In the genomic region with DNA sequence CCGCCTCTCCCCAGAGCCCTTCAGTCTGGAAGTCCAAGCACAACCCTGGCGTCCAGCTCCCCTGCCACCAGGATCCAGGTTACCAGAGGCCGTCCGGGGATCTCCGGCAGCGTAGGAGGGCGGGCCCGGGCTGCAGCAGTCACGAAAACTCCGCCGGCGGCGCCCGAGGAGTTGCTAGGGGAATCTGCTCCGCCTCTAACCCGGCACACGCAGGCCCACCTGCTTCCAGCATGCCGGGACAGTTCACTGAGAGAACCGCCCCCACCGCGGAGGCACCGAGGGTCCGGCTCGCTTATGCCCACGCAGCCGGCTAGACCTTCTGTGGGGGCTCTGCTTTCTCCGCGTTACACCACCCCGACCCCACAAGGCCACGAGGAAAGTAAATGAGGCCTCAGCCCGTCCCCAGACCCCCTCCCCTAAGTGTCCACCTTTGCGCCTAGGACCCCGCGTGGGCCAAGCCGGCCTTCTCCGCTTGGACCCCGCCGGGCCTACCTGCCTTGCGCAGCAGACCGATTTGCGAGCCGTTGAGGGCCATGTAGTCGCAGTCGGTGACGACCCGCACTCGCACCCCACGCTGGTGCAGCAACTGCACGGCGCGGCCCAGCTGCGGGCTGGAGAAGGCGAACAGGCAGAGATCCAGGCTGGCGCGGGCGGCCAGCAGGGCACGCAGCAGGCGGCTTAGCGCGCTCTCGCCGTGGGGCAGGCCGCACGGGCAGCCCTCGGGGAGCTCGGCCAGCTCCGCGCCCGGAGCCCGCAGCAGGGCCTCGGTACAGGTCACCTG, we compare ENCODE assay signal across 8 cellular contexts. TPM values are rescaled to one million over a fixed set of nuclear protein-coding genes. Genes with fewer than 3 reads are reported as not detected.
A peak's percentile ranks its signal among the peaks of the same experiment; 100 is the strongest.
DNase-seq lines count a peak whose midpoint lies in the region; ATAC-seq, FAIRE-seq and TF ChIP-seq lines count a peak whose summit lies in the region.

No MANE protein-coding gene starts in this region.

- H3K4me3 ChIP-seq in ACC112 (ENCODE audit: low read depth, low read length) = peak overlapping the region; percentile 98
- H3K4me3 ChIP-seq in HL-60 (replicated peaks; ENCODE audit: insufficient read depth, low read length) = peak overlapping the region; percentile 64
- H3K4me3 ChIP-seq in keratinocyte (ENCODE audit: control insufficient read depth in 2 of 3, extremely low read depth in 1 of 3, insufficient read depth in 2 of 3, low read depth in 1 of 3, low read length in 3 of 3) = peak overlapping the region; percentile 49 to 69 (median 63)

- H3K9ac ChIP-seq in keratinocyte (ENCODE audit: control insufficient read depth, extremely low read depth, insufficient read depth, low read length) = peak overlapping the region; percentile 85

- in situ Hi-C loops in GM18951 (cut with MboI; ENCODE audit: low sequenced_read_pairs, unreplicated experiment) = no loop called here

- H3K27me3 ChIP-seq in ACC112 (ENCODE audit: insufficient read depth, low read length) = no peaks in the 10 kb centered on the region
- H3K27me3 ChIP-seq in HL-60 (ENCODE audit: insufficient read depth, poor library complexity, severe bottlenecking) = no peaks in the 10 kb centered on the region
- no peaks in the 10 kb centered on the region for H3K27me3 ChIP-seq in keratinocyte (ENCODE audit: control insufficient read depth, extremely low read depth, insufficient read depth, low read length)

- H3K27ac ChIP-seq in ACC112 (ENCODE audit: low read depth, low read length) (peak overlapping the region; percentile 28; the same call in 1 of the 2 replicates), HL-60 (replicated peaks) (peak overlapping the region; percentile 82), adipose tissue (ENCODE audit: low read depth, low read length) (peak overlapping the region; percentile 42), keratinocyte (ENCODE audit: control insufficient read depth, insufficient read depth, low read length) (peak overlapping the region; percentile 40)

- FAIRE-seq in keratinocyte (lab: Jason Lieb, UNC) = no peak

- H3K4me2 ChIP-seq in keratinocyte (ENCODE audit: control insufficient read depth, extremely low read depth, insufficient read depth, low read depth, low read length) = peak overlapping the region; percentile 91

- no peak for ATAC-seq in GM21528 (IDR thresholded peaks at IDR 0.05; ENCODE audit: low FRiP score, unreplicated experiment)

- WGBS in adipose tissue, 3 donors = 4 to 12% (median 8%) methylated on average over 54 to 71 of the region's 71 CpGs

- no peaks in the 10 kb centered on the region for H3K9me1 ChIP-seq in keratinocyte (ENCODE audit: control insufficient read depth, extremely low read depth, insufficient read depth, low read length)

- peak; percentile 34 for TF ChIP-seq POLR2A in GM18951 (IDR thresholded peaks at IDR 0.05; ENCODE audit: extremely low read depth, insufficient read depth, insufficient read length)

- DNase-seq in HL-60 (ENCODE audit: low read depth in 1 of 2, low spot score in 1 of 2) = peak; percentile 24 to 30
- DNase-seq in T follicular helper cell (ENCODE audit: low read depth) = peak; percentile 38
- no peak for DNase-seq in keratinocyte (ENCODE audit: low read depth, low spot score)
- DNase-seq in stimulated activated CD4-positive, alpha-beta T cell treated with anti-CD3 and anti-CD28 coated beads, Interleukin-4, amount 100 ng/mL, for 48 hours (ENCODE audit: low read depth in 2 of 2) = peak; percentile 50 to 57

- dilution Hi-C loops in keratinocyte (cut with MboI; ENCODE audit: extremely low pct_ligation_motif_present, low sequenced_read_pairs) = no loop called here

- peaks cover 4% of the 10 kb centered on the region; the same call in 1 of the 2 replicates for H3K36me3 ChIP-seq in ACC112 (ENCODE audit: insufficient read depth, low read length)
- peaks cover 0 to 1% of the 10 kb centered on the region in 2 experiments for H3K36me3 ChIP-seq in keratinocyte (ENCODE audit: control insufficient read depth in 2 of 2, extremely low read depth in 1 of 2, insufficient read depth in 2 of 2, low read length in 2 of 2)

- H3K4me1 ChIP-seq in ACC112 (ENCODE audit: control insufficient read depth, insufficient read depth, low read length, unreplicated experiment) = peaks cover 22% of the 10 kb centered on the region
- H3K4me1 ChIP-seq in keratinocyte (ENCODE audit: control insufficient read depth, extremely low read depth, insufficient read depth, low read length) = peaks cover 16% of the 10 kb centered on the region

- H2AFZ ChIP-seq in ACC112 (ENCODE audit: low read length, unreplicated experiment) (peak overlapping the region; percentile 36), keratinocyte (ENCODE audit: control insufficient read depth, low read length) (peak overlapping the region; percentile 56)

- peaks cover 9% of the 10 kb centered on the region for H3K79me2 ChIP-seq in ACC112 (ENCODE audit: control insufficient read depth, insufficient read depth, low read length, unreplicated experiment)
- no peaks in the 10 kb centered on the region for H3K79me2 ChIP-seq in keratinocyte (ENCODE audit: control insufficient read depth, insufficient read depth, low read length)

- no peak for TF ChIP-seq CTCF in HL-60 (IDR thresholded peaks at IDR 0.05; ENCODE audit: insufficient read depth, low read length)
- no peak for TF ChIP-seq CTCF in keratinocyte (optimal IDR thresholded peaks at IDR 0.05 in 1 of 3, IDR thresholded peaks at IDR 0.05 in 1 of 3, conservative IDR thresholded peaks at IDR 0.05 in 1 of 3; ENCODE audit: extremely low read depth in 1 of 3, insufficient read depth in 2 of 3, low read length in 3 of 3)

- H3K9me3 ChIP-seq in keratinocyte (ENCODE audit: control insufficient read depth, low read depth, low read length) = no peaks in the 10 kb centered on the region

- no peaks in the 10 kb centered on the region for H4K20me1 ChIP-seq in keratinocyte (ENCODE audit: control insufficient read depth, extremely low read depth, insufficient read depth, low read length)

RNA-seq across cellular contexts. Expression of gene PLD6, which starts 0.6 kb away (rescaled TPM):
- polyA plus RNA-seq in adipose tissue (1 to 10 TPM; 3.3 to 6.8 (median 3.6) TPM), keratinocyte (0.99 to 1.6 TPM (median 1.2 TPM) in 3 replicates)
- polyA plus RNA-seq in keratinocyte (2011; ENCODE audit: low read depth) = 0.27 TPM
- 0.98 and 1.1 TPM in 2 replicates for polyA plus RNA-seq in keratinocyte (2011; cell fraction: cytosol; rRNA removed)
- polyA plus RNA-seq in keratinocyte (2011; cell fraction: nucleus; rRNA removed) = 1.5 and 1.7 TPM in 2 replicates
- polyA plus RNA-seq in keratinocyte (2012; ENCODE audit: low replicate concordance) = 1.2 and 2.7 TPM in 2 replicates
- polyA minus RNA-seq in keratinocyte = 0.59 to 1.6 TPM (median 0.82 TPM) in 3 replicates
- polyA minus RNA-seq in keratinocyte (2011; cell fraction: cytosol; rRNA and poly(A)+ RNA removed) = 0.77 TPM
- polyA minus RNA-seq in keratinocyte (2011; cell fraction: nucleus; rRNA and poly(A)+ RNA removed) = 0.70 and 0.74 TPM in 2 replicates

RNA-seq across cellular contexts. Expression of gene FLCN, which starts 31.4 kb away (rescaled TPM):
- polyA plus RNA-seq in adipose tissue = 10 to 100 TPM; 13.0 to 20.4 (median 19.7) TPM
- polyA plus RNA-seq in keratinocyte = 12.3 to 19.6 TPM (median 12.5 TPM) in 3 replicates
- 21.6 TPM for polyA plus RNA-seq in keratinocyte (2011; ENCODE audit: low read depth)
- 7.5 and 8.1 TPM in 2 replicates for polyA plus RNA-seq in keratinocyte (2011; cell fraction: cytosol; rRNA removed)
- polyA plus RNA-seq in keratinocyte (2011; cell fraction: nucleus; rRNA removed) = 38.6 and 40.9 TPM in 2 replicates
- polyA plus RNA-seq in keratinocyte (2012; ENCODE audit: low replicate concordance) = 18.7 and 31.7 TPM in 2 replicates
- 28.9 to 44.4 TPM (median 40.8 TPM) in 3 replicates for polyA minus RNA-seq in keratinocyte
- 26.7 TPM for polyA minus RNA-seq in keratinocyte (2011; cell fraction: cytosol; rRNA and poly(A)+ RNA removed)
- polyA minus RNA-seq in keratinocyte (2011; cell fraction: nucleus; rRNA and poly(A)+ RNA removed) = 36.8 and 46.0 TPM in 2 replicates

Comparison
In these comparisons a context has a peak if more than half of its experiments do, and no peak if none do; other contexts are left out.
1. H3K27ac ChIP-seq: peak in every context shown above with its lines; median percentile 82 in HL-60; 42 in adipose tissue; 40 in keratinocyte; 28 in ACC112.